Comparison of ENCODE assay signal across 10 cellular contexts in the genomic region with DNA sequence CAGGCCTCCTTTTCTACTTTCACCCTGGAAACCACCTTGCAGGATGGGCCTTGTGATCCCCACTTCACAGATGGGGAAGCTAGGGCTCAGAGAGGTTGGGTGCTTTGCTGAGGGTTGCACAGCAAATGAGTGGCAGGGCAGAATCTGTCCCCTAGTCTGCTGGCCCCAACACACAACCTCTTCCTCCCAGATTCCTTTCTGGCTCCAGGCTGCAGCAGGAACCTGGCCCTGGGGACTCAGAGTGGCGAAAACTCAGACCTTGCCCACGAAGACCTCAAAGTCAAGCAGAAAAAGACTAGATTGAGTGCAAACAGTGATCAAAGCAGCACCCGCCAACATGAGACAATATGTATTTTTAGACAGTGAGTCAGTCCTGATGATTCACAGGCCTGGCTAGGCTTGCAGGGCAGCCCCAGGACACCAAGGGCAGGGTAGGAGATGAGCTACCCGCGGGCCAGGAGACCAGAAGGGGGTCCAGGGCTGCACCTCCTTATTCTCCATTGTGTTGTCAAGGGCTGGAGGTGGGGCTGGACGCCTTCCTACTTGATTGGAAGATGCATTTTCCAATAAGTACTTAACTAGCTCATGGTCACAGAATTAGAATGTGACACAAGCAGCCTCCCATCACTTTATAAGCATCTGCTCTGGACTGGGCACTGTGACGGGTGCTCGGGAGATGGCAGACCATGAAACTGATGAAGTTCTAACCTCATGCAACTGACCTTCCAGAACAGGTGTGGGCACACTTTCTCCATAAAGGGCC. TPM values are rescaled to one million over a fixed set of nuclear protein-coding genes. Genes with fewer than 3 reads are reported as not detected.
DNase-seq lines count a peak whose midpoint lies in the region; ATAC-seq and TF ChIP-seq lines count a peak whose summit lies in the region.
"Had no signal": no experiment of that assay in that cellular context is flagged by ENCODE, and none has a peak within 500 bp of the region (broad histone marks: within the 10 kb centered on the region; RNA-seq: fewer than 3 reads in every experiment).

No MANE protein-coding gene starts in this region.

- ATAC-seq in HG03354 (IDR thresholded peaks at IDR 0.05; ENCODE audit: poor library complexity, severe bottlenecking, unreplicated experiment) (peak; percentile 57), mucosa of descending colon (peak; percentile 62), HG02759 (IDR thresholded peaks at IDR 0.05; ENCODE audit: unreplicated experiment) (no peak), GM21360 (IDR thresholded peaks at IDR 0.05; ENCODE audit: unreplicated experiment) (no peak)

- intact Hi-C loops in ascending aorta (cut with DNase I) (loop anchor here (5.0 kb wide), 2 partner anchors 39 to 51 kb away; no protein-coding TSS in a partner anchor), mucosa of descending colon (cut with DNase I, micrococcal nuclease) (no loop called here)

- H3K27me3 ChIP-seq in ascending aorta: no peaks in the 10 kb centered on the region

- no peak for TF ChIP-seq CTCF in ascending aorta (IDR thresholded peaks at IDR 0.05)
- no peak for TF ChIP-seq CTCF in mucosa of descending colon (IDR thresholded peaks at IDR 0.05)

- H3K36me3 ChIP-seq in ascending aorta (no peaks in the 10 kb centered on the region), mucosa of descending colon (ENCODE audit: low read depth) (no peaks in the 10 kb centered on the region)

- H3K4me1 ChIP-seq in ascending aorta (peaks cover 6 to 14% of the 10 kb centered on the region in 2 donors), mucosa of descending colon (ENCODE audit: low read depth) (no peaks in the 10 kb centered on the region)

- peak overlapping the region; percentile 71 to 86 for H3K27ac ChIP-seq in ascending aorta

- H3K4me3 ChIP-seq in ascending aorta (no peak overlapping the region), mucosa of descending colon (no peak overlapping the region)

- H3K9me3 ChIP-seq in ascending aorta: no peaks in the 10 kb centered on the region
- no peaks in the 10 kb centered on the region for H3K9me3 ChIP-seq in mucosa of descending colon

- DNase-seq in ELR (ENCODE audit: low read depth): peak; percentile 6
- DNase-seq in ascending aorta (ENCODE audit: low spot score in 2 of 2): peak in 1 of 2 donors; percentile 64
- DNase-seq in mucosa of descending colon: no peak
- no peak for DNase-seq in dermis blood vessel endothelial cell
- no peak for DNase-seq in NCI-H524 treated with DMSO at 0.1 percent for 48 hours (lab: John Stamatoyannopoulos, UW)
- DNase-seq: activated naive CD4-positive, alpha-beta T cell treated with anti-CD3 and anti-CD28 coated beads, Interleukin-2, amount 10 ng/mL, durations not matched to agents 7 days and 5 days; CD4-positive, alpha-beta memory T cell had no signal

RNA-seq across cellular contexts. Expression of a gene that starts 23.9 kb away (rescaled TPM):
- total RNA-seq in ascending aorta (not detected), mucosa of descending colon (not detected), dermis blood vessel endothelial cell (not detected in 2 replicates)
- total RNA-seq: CD4-positive, alpha-beta memory T cell had no signal

Comparison
In these comparisons a context has a peak if more than half of its experiments do, and no peak if none do; other contexts are left out.
1. ATAC-seq: peak in HG03354 (single experiment) and mucosa of descending colon (single experiment); none in HG02759 (single experiment) and GM21360 (single experiment).